9 cellular contexts compared by ENCODE assay signal in genomic region chr9:107639426-107639825, GRCh38.
DNase-seq lines count a peak whose midpoint lies in the region; ATAC-seq, FAIRE-seq and TF ChIP-seq lines count a peak whose summit lies in the region.
"Had no signal": no experiment of that assay in that cellular context is flagged by ENCODE, and none has a peak within 500 bp of the region (broad histone marks: within the 10 kb centered on the region; RNA-seq: fewer than 3 reads in every experiment).

No MANE protein-coding gene starts in this region.

- H3K27ac ChIP-seq in astrocyte (ENCODE audit: low read depth, low read length) (no peak overlapping the region), rectal smooth muscle tissue (ENCODE audit: low read depth, low read length) (peak overlapping the region; percentile 99), testis (peak overlapping the region in 1 of 2 donors; percentile 90)

- H3K4me3 ChIP-seq in astrocyte (ENCODE audit: insufficient read depth, low read depth, low read length) (no peak overlapping the region), rectal smooth muscle tissue (ENCODE audit: low read length) (no peak overlapping the region), testis (no peak overlapping the region)

- H3K4me2 ChIP-seq in astrocyte (ENCODE audit: low read length), result no peak overlapping the region

- H3K4me3 Mint-ChIP-seq in astrocyte (ENCODE audit: unreplicated experiment), result peak overlapping the region; percentile 34

- intact Hi-C loops in testis (cut with DNase I; ENCODE audit: low total_unique reads), result loop anchor here (10.0 kb wide), 1 partner anchor 145 kb away; no protein-coding TSS in a partner anchor

- H3K9ac ChIP-seq in astrocyte (ENCODE audit: low read length) (no peak overlapping the region), rectal smooth muscle tissue (ENCODE audit: low read length) (no peak overlapping the region)

- no peak for TF ChIP-seq POLR2A in testis (IDR thresholded peaks at IDR 0.05)

- H3K9me3 ChIP-seq in astrocyte (ENCODE audit: insufficient read depth, low read depth, low read length) (no peaks in the 10 kb centered on the region), testis (no peaks in the 10 kb centered on the region)

- H3K36me3 Mint-ChIP-seq in astrocyte (ENCODE audit: low read depth, unreplicated experiment), result no peaks in the 10 kb centered on the region

- no peaks in the 10 kb centered on the region for H3K27me3 ChIP-seq in astrocyte (ENCODE audit: insufficient read depth, low read length)
- H3K27me3 ChIP-seq in rectal smooth muscle tissue (ENCODE audit: control insufficient read depth, insufficient read depth, low read length), result no peaks in the 10 kb centered on the region
- H3K27me3 ChIP-seq in testis, result no peaks in the 10 kb centered on the region

- peaks cover 35% of the 10 kb centered on the region for H3K27me3 Mint-ChIP-seq in astrocyte (ENCODE audit: low read depth, unreplicated experiment)

- TF ChIP-seq CTCF in astrocyte (IDR thresholded peaks at IDR 0.05; ENCODE audit: insufficient read depth, low read depth, low read length), result no peak
- no peak for TF ChIP-seq CTCF in testis (IDR thresholded peaks at IDR 0.05)

- 90 to 95% methylated on average over 4 of the region's 4 CpGs for WGBS in testis, 2 donors

- no peaks in the 10 kb centered on the region for H4K20me1 ChIP-seq in astrocyte (ENCODE audit: insufficient read depth, low read length)

- peaks cover 5% of the 10 kb centered on the region for H3K4me1 Mint-ChIP-seq in astrocyte (ENCODE audit: low read depth, unreplicated experiment)

- ATAC-seq in HG03354 (IDR thresholded peaks at IDR 0.05; ENCODE audit: poor library complexity, severe bottlenecking, unreplicated experiment) (no peak), HG03442 (IDR thresholded peaks at IDR 0.05; ENCODE audit: unreplicated experiment) (no peak)

- DNase-seq in DMS53 (lab: John Stamatoyannopoulos, UW) (peak; percentile 26), NCI-H1436 treated with DMSO at 0.1 percent for 48 hours (lab: John Stamatoyannopoulos, UW) (peak; percentile 56), astrocyte (ENCODE audit: low read depth) (peak; percentile 38), middle frontal gyrus (ENCODE audit: extremely low spot score, low spot score) (no peak), testis (no peak)

- H3K79me2 ChIP-seq in astrocyte (ENCODE audit: insufficient read depth, low read length), result no peaks in the 10 kb centered on the region

- H2AFZ ChIP-seq in astrocyte (ENCODE audit: low read depth, low read length), result no peak overlapping the region

- H3K36me3 ChIP-seq in astrocyte (ENCODE audit: insufficient read depth, low read length) (no peaks in the 10 kb centered on the region), rectal smooth muscle tissue (ENCODE audit: control insufficient read depth, insufficient read depth, low read length) (no peaks in the 10 kb centered on the region), testis (ENCODE audit: low read depth, missing control alignments) (no peaks in the 10 kb centered on the region)

- no peak for FAIRE-seq in astrocyte (lab: Jason Lieb, UNC)

- H3K9me3 Mint-ChIP-seq in astrocyte (ENCODE audit: unreplicated experiment), result peaks cover 2% of the 10 kb centered on the region
- H3K9me3 Mint-ChIP-seq: activated T-helper 2 cell treated with anti-CD3 and anti-CD28 coated beads, Interferon-gamma antibody, Interleukin-2, Interleukin-4, amounts not matched to agents 10 μg/mL and 5 μg/mL and 100 μg/mL, durations not matched to agents 14 hours and 24 hours and 36 hours had no signal

- H3K4me1 ChIP-seq in astrocyte (ENCODE audit: insufficient read depth, low read length) (peaks cover 5% of the 10 kb centered on the region), rectal smooth muscle tissue (ENCODE audit: control insufficient read depth, insufficient read depth, low read length) (peaks cover 18% of the 10 kb centered on the region), testis (peaks cover 16% of the 10 kb centered on the region)

- no peak overlapping the region for H3K27ac Mint-ChIP-seq in astrocyte (ENCODE audit: unreplicated experiment)
- H3K27ac Mint-ChIP-seq: activated T-helper 2 cell treated with anti-CD3 and anti-CD28 coated beads, Interferon-gamma antibody, Interleukin-2, Interleukin-4, amounts not matched to agents 10 μg/mL and 5 μg/mL and 100 μg/mL, durations not matched to agents 14 hours and 24 hours and 36 hours had no signal

Comparison
In these comparisons a context has a peak if more than half of its experiments do, and no peak if none do; other contexts are left out.
1. DNase-seq: peak in DMS53 (single experiment), NCI-H1436 treated with DMSO at 0.1 percent for 48 hours (single experiment) and astrocyte (single experiment); none in middle frontal gyrus (single experiment) and testis (single experiment).